ENCODE assay signal across 8 cellular contexts in the genomic region with DNA sequence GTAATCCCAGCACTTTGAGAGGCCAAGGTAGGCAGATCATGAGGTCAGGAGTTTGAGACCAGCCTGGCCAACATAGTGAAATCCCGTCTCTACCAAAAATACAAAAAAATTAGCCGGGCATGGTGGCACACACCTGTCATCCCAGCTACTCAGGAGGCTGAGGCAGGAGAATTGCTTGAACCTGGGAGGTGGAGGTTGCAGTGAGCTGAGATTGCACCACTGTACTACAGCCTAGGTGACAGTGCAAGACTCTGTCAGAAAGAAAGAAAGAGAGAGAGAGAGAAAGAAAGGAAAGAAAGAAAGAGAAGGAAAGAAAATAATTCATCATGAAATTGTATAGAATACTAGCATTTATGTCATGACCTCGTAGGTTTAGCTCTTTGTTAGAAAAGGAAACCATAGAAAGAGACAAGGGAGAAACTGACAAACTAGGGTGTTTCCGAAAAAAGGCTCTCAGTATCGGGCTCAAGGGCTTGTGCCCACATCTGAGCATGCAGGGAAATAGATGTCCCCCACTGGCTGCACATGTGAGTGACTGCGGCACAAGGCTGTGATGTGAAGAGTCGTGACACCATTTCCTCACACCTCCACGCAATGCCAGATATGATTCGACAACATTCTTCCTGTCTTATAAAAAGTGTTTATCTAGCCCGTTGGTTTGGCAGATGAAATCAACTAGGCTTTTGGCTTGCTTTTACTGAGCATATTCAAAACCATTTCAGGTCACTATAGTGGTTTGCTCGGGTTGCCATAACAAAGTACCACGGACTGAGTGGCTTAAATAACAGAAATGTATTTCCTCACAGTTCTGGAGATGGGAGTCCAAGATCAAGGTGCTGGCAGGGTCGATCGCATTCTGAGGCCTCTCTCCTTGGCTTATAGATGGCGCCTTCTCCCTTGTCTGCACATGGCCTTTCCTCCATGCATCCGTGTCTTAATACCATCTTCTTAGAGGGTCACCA. TPM values are rescaled to one million over a fixed set of nuclear protein-coding genes. Genes with fewer than 3 reads are reported as not detected.
DNase-seq lines count a peak whose midpoint lies in the region; ATAC-seq and TF ChIP-seq lines count a peak whose summit lies in the region.

No MANE protein-coding gene starts in this region.

- no peaks in the 10 kb centered on the region for H3K27me3 Mint-ChIP-seq in Calu3 (ENCODE audit: unreplicated experiment)

- CTCF ChIA-PET in Calu3 (lab: Charles Lee), result no interaction called here

- peaks cover 57% of the 10 kb centered on the region for H3F3A ChIP-seq in MM.1S (ENCODE audit: insufficient read depth, low read length)

- H3K9me3 ChIP-seq in MM.1S (replicated peaks; ENCODE audit: insufficient read depth, low read length), result no peaks in the 10 kb centered on the region

- no peak for TF ChIP-seq CTCF in MM.1S (IDR thresholded peaks at IDR 0.05; ENCODE audit: low read length)
- no peak for TF ChIP-seq CTCF in Calu3 (IDR thresholded peaks at IDR 0.05; ENCODE audit: unreplicated experiment)

- peak; percentile 82 for DNase-seq in MM.1S
- peak; percentile 50 for DNase-seq in activated T-helper 1 cell treated with Interleukin-2 at 50 U/mL for 16 hours (ENCODE audit: low read depth)
- peak; percentile 81 for DNase-seq in iris pigment epithelial cell (ENCODE audit: low read depth)
- DNase-seq in stimulated activated CD8-positive, alpha-beta memory T cell treated with anti-CD3 and anti-CD28 coated beads, Interleukin-7, amount 100 ng/mL, for 1 hour (ENCODE audit: low read depth in 2 of 2), result peak; percentile 37 to 38
- no peak for DNase-seq in COLO829 (ENCODE audit: low spot score)
- DNase-seq in Calu3, result no peak
- DNase-seq in SW480 (ENCODE audit: low spot score), result no peak

- H3K27ac ChIP-seq in MM.1S (ENCODE audit: low read length), result peak overlapping the region; percentile 95

- ATAC-seq in GM19372 (IDR thresholded peaks at IDR 0.05; ENCODE audit: low read depth, unreplicated experiment), result peak; percentile 37

- H3K9me3 Mint-ChIP-seq in Calu3 (ENCODE audit: low read depth, unreplicated experiment), result no peaks in the 10 kb centered on the region

- H2AFZ ChIP-seq in MM.1S (ENCODE audit: low read length), result no peak overlapping the region

- peak overlapping the region; percentile 95 for H3K9ac ChIP-seq in MM.1S (ENCODE audit: low read length)

- peaks cover 35% of the 10 kb centered on the region for H3K4me1 ChIP-seq in MM.1S (ENCODE audit: low read length)

- no peaks in the 10 kb centered on the region for H3K36me3 ChIP-seq in MM.1S (replicated peaks; ENCODE audit: insufficient read depth, low read length)

- H3K9me2 ChIP-seq in MM.1S (replicated peaks; ENCODE audit: insufficient read depth, low read length), result no peaks in the 10 kb centered on the region

- BruUV-seq in Calu3 (replicated peaks; lab: Mats Ljungman, UMichigan), result no TSS peak

- peak overlapping the region; percentile 77 for H3K4me3 ChIP-seq in MM.1S (ENCODE audit: low read length)

- H3K4me3 Mint-ChIP-seq in Calu3 (ENCODE audit: low read depth, unreplicated experiment), result no peak overlapping the region

- peaks cover 68% of the 10 kb centered on the region for H3K79me2 ChIP-seq in MM.1S (ENCODE audit: low read length)

- H3K36me3 Mint-ChIP-seq in Calu3 (ENCODE audit: insufficient read depth, unreplicated experiment), result no peaks in the 10 kb centered on the region

- H4K20me1 ChIP-seq in MM.1S (ENCODE audit: insufficient read depth, low read length), result peaks cover 6% of the 10 kb centered on the region; the same call in 1 of the 2 replicates

- no peaks in the 10 kb centered on the region for H3K4me1 Mint-ChIP-seq in Calu3 (ENCODE audit: low read depth, unreplicated experiment)

- no peaks in the 10 kb centered on the region for H3K27me3 ChIP-seq in MM.1S (replicated peaks; ENCODE audit: insufficient read depth, low read length)

- intact Hi-C loops in Calu3 (cut with micrococcal nuclease; ENCODE audit: unreplicated experiment), result no loop called here

- H3K4me2 ChIP-seq in MM.1S (ENCODE audit: low read depth, low read length), result peak overlapping the region; percentile 97

- no peak overlapping the region for H3K27ac Mint-ChIP-seq in Calu3 (ENCODE audit: unreplicated experiment)

RNA-seq across cellular contexts. Expression of gene SRGN, which starts 2.0 kb away (rescaled TPM):
- total RNA-seq in Calu3 (2022), result not detected in 2 replicates

RNA-seq across cellular contexts. Expression of gene VPS26A, which starts 34.1 kb away (rescaled TPM):
- 77.1 and 80.3 TPM in 2 replicates for total RNA-seq in Calu3 (2022)

Comparison
In these comparisons a context has a peak if more than half of its experiments do, and no peak if none do; other contexts are left out.
1. DNase-seq: peak in MM.1S (single experiment), activated T-helper 1 cell treated with Interleukin-2 at 50 U/mL for 16 hours (single experiment), iris pigment epithelial cell (single experiment) and stimulated activated CD8-positive, alpha-beta memory T cell treated with anti-CD3 and anti-CD28 coated beads, Interleukin-7, amount 100 ng/mL, for 1 hour (2 of 2); none in COLO829 (single experiment), Calu3 (single experiment) and SW480 (single experiment).